8 cellular contexts compared by ENCODE assay signal in the genomic region with DNA sequence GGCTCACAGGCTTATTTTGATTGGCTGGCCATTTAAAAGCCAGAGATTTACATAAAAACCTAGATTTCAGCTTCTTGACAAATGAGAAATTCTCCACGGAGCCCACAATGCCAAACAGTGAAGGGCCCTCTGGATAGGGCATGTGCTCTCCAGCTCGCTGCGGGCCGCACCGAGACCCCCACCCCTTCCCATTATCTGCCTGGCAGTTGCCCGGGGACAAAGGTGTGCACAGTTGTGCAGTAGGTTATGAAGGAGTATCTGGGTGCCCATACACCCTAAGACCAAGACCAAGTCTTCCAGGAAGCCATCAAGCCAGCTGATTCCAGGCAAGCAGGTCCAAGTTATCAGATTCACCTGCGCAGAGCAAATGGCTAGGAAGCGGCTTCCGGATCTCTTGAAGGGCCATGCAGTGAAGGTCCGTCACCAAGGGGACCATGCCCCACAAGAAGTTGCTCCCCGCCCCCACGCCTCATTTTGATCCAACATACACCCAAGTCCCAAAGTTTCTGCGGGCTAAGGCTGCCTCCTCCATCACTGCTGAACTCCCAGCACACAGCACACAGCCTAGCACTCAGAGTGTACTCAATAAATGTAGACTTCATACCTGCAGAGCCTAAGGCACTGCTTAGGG. TPM values are rescaled to one million over a fixed set of nuclear protein-coding genes. Genes with fewer than 3 reads are reported as not detected.
DNase-seq lines count a peak whose midpoint lies in the region; ATAC-seq and TF ChIP-seq lines count a peak whose summit lies in the region.

No MANE protein-coding gene starts in this region.

- H3K27ac Mint-ChIP-seq in glutamatergic neuron (ENCODE audit: unreplicated experiment): peak overlapping the region; percentile 94

- peaks cover 0 to 23% (median 16%) of the 10 kb centered on the region in 4 donors for H3K4me1 ChIP-seq in sigmoid colon

- no peak for TF ChIP-seq CTCF in GM12865 (IDR thresholded peaks at IDR 0.05; ENCODE audit: insufficient read depth, low read depth, low read length, missing control alignments)
- TF ChIP-seq CTCF in WERI-Rb-1 (IDR thresholded peaks at IDR 0.05; ENCODE audit: low read depth, low read length): no peak
- TF ChIP-seq CTCF in glutamatergic neuron (IDR thresholded peaks at IDR 0.05; ENCODE audit: partially characterized antibody, unreplicated experiment): no peak
- TF ChIP-seq CTCF in sigmoid colon (IDR thresholded peaks at IDR 0.05): no peak
- TF ChIP-seq CTCF in lower leg skin (IDR thresholded peaks at IDR 0.05): no peak

- H3K9me3 ChIP-seq in WERI-Rb-1 (ENCODE audit: severe bottlenecking) (no peaks in the 10 kb centered on the region), sigmoid colon (no peaks in the 10 kb centered on the region)

- peaks cover 5% of the 10 kb centered on the region for H3K36me3 Mint-ChIP-seq in glutamatergic neuron (ENCODE audit: unreplicated experiment)

- H3K4me3 ChIP-seq in GM12865 (ENCODE audit: low read depth, low read length) (peak overlapping the region; percentile 66), WERI-Rb-1 (ENCODE audit: low read depth, low read length) (peak overlapping the region; percentile 89), sigmoid colon (peak overlapping the region; percentile 64 to 76 (median 69)), lower leg skin (ENCODE audit: low read depth, poor library complexity, severe bottlenecking) (no peak overlapping the region)

- H3K27ac ChIP-seq in WERI-Rb-1 (no peak overlapping the region), sigmoid colon (peak overlapping the region in 3 of 4 donors; percentile 80 to 86 (median 83))

- peaks cover 13% of the 10 kb centered on the region for H3K9me3 Mint-ChIP-seq in glutamatergic neuron (ENCODE audit: unreplicated experiment)

- peaks cover 6% of the 10 kb centered on the region for H3K27me3 Mint-ChIP-seq in glutamatergic neuron (ENCODE audit: unreplicated experiment)

- no peak for ATAC-seq in HG03108 (IDR thresholded peaks at IDR 0.05; ENCODE audit: unreplicated experiment)

- H3K4me3 Mint-ChIP-seq in glutamatergic neuron (ENCODE audit: unreplicated experiment): peak overlapping the region; percentile 94

- TF ChIP-seq POLR2A in sigmoid colon (IDR thresholded peaks at IDR 0.05): no peak
- no peak for TF ChIP-seq POLR2A in lower leg skin (IDR thresholded peaks at IDR 0.05)

- no peaks in the 10 kb centered on the region for H3K27me3 ChIP-seq in WERI-Rb-1 (ENCODE audit: insufficient read depth, low read depth, severe bottlenecking)
- H3K27me3 ChIP-seq in sigmoid colon: no peaks in the 10 kb centered on the region

- TF ChIP-seq EP300 in sigmoid colon (IDR thresholded peaks at IDR 0.05): no peak

- H3K36me3 ChIP-seq in WERI-Rb-1 (peaks cover 18% of the 10 kb centered on the region), sigmoid colon (peaks cover 4 to 10% (median 8%) of the 10 kb centered on the region in 4 donors)

- intact Hi-C loops in sigmoid colon (cut with DNase I) (loop anchor here (2.0 to 10.0 kb wide), 2 partner anchors 115 to 409 kb away; partner anchors contain the start of gene CCDC174), lower leg skin (cut with DNase I; ENCODE audit: low total_unique reads) (no loop called here)

- 62 to 87% methylated on average over 13 of the region's 13 CpGs for WGBS in sigmoid colon, 2 donors
- 81 to 91% methylated on average over 13 of the region's 13 CpGs for WGBS in lower leg skin, 2 donors

- H3K4me1 Mint-ChIP-seq in glutamatergic neuron (ENCODE audit: low read depth, unreplicated experiment): peaks cover 17% of the 10 kb centered on the region

- DNase-seq in GM12865 (ENCODE audit: low read depth) (peak; percentile 13), WERI-Rb-1 (no peak), glutamatergic neuron (no peak), sigmoid colon (no peak), lower leg skin (ENCODE audit: low spot score in 2 of 2) (no peak), midbrain (lab: John Stamatoyannopoulos, UW) (no peak), NCI-H446 treated with DMSO at 0.1 percent for 48 hours (lab: John Stamatoyannopoulos, UW) (no peak)

RNA-seq across cellular contexts. Expression of gene MRPS25, which starts 1.3 kb away (rescaled TPM):
- 141 TPM for total RNA-seq in glutamatergic neuron (ENCODE audit: unreplicated experiment)
- 10 to 100 TPM; 25.8 to 44.5 (median 33.1) TPM for total RNA-seq in sigmoid colon
- polyA plus RNA-seq in sigmoid colon: 10 to 100 TPM; 45.0 to 86.1 (median 73.8) TPM
- total RNA-seq in lower leg skin: 10 to 100 TPM; 21.7 to 35.7 (median 30.0) TPM

RNA-seq across cellular contexts. Expression of gene RBSN, which starts 35.2 kb away (rescaled TPM):
- total RNA-seq in glutamatergic neuron (ENCODE audit: unreplicated experiment): 29.4 TPM
- total RNA-seq in sigmoid colon: 10 to 100 TPM; 29.1 to 41.3 (median 38.0) TPM
- 10 to 100 TPM in 1 of 3 donors, 1 to 10 TPM in 2; 7.2 to 10.5 (median 7.2) TPM for polyA plus RNA-seq in sigmoid colon
- total RNA-seq in lower leg skin: 10 to 100 TPM; 23.5 to 28.7 (median 28.0) TPM
